1 cellular context compared by ENCODE assay signal in genomic region chr2:112268547-112268946, GRCh38.
TF ChIP-seq lines count a peak whose summit lies in the region.

No MANE protein-coding gene starts in this region.

TF ChIP-seq in HCT116, 20 proteins besides CTCF, POLR2A, EP300 and RAD21:
- TF ChIP-seq CBX3 (IDR thresholded peaks at IDR 0.05; ENCODE audit: low read depth) = 0 out of 2 replicates have a peak, but pooled peaks have one; percentile 16
- no peak for TF ChIP-seq SIN3A (IDR thresholded peaks at IDR 0.05; ENCODE audit: low read depth)
TF ChIP-seq in HCT116: peak in this region for 1.
